In genomic region chr11:111739299-111739698, GRCh38 we compare ENCODE assay signal across 30 cellular contexts. TPM values are rescaled to one million over a fixed set of nuclear protein-coding genes. Genes with fewer than 3 reads are reported as not detected.
DNase-seq lines count a peak whose midpoint lies in the region; FAIRE-seq and TF ChIP-seq lines count a peak whose summit lies in the region.
"Had no signal": no experiment of that assay in that cellular context is flagged by ENCODE, and none has a peak within 500 bp of the region (broad histone marks: within the 10 kb centered on the region; RNA-seq: fewer than 3 reads in every experiment).

No MANE protein-coding gene starts in this region.

- H3K9me3 ChIP-seq in adipocyte (ENCODE audit: control insufficient read depth, low read length) (no peaks in the 10 kb centered on the region), H1 (ENCODE audit: insufficient read depth in 2 of 2, low read depth in 1 of 2, low read length in 1 of 2) (no peaks in the 10 kb centered on the region), tibial artery (no peaks in the 10 kb centered on the region)
- H3K9me3 ChIP-seq: BLaER1 treated with 17β-estradiol and CSF1 and Interleukin-3, amounts not matched to agents 10 nM and 100 nM; mucosa of descending colon; ovary; SJCRH30; transverse colon had no signal

- 0 out of 2 replicates have a peak, but pooled peaks cover 5% of the 10 kb centered on the region for H3K79me1 ChIP-seq in H1 (ENCODE audit: low read depth, low read length)

- H4K8ac ChIP-seq in H1 (ENCODE audit: extremely low read depth, insufficient read depth, low read length), result no peak overlapping the region

- H3K4me2 ChIP-seq in H1 (ENCODE audit: insufficient read depth in 1 of 2, low read depth in 2 of 2, low read length in 2 of 2), result no peak overlapping the region
- H3K4me2 ChIP-seq: BLaER1 treated with 17β-estradiol and CSF1 and Interleukin-3, amounts not matched to agents 10 nM and 100 nM had no signal

- no peak for TF ChIP-seq EP300 in H1 (IDR thresholded peaks at IDR 0.05; ENCODE audit: borderline replicate concordance in 1 of 2, low read depth in 2 of 2, low read length in 2 of 2)

- WGBS in H1 (ENCODE audit: extremely low coverage in 1 of 2, insufficient coverage in 1 of 2, insufficient read length in 1 of 2, insufficient replicate concordance in 2 of 2, low coverage in 1 of 2, low lambda C conversion rate in 2 of 2, missing lambda C conversion rate in 1 of 2), 2 experiments, result 38% methylated on average over 2 of the region's 2 CpGs; no CpG with 5 or more reads in 1 of the 2 experiments

- H3K27me3 Mint-ChIP-seq in progenitor cell of endocrine pancreas (no peaks in the 10 kb centered on the region), Calu3 (ENCODE audit: unreplicated experiment) (no peaks in the 10 kb centered on the region)
- H3K27me3 Mint-ChIP-seq: activated CD4-positive, alpha-beta T cell treated with anti-CD3 and anti-CD28 coated beads for 36 hours; activated naive CD8-positive, alpha-beta T cell; IgD-negative memory B cell had no signal

- H3K36me3 ChIP-seq in adipocyte (ENCODE audit: control insufficient read depth, insufficient read depth, low read length, severe bottlenecking) (peaks cover 63% of the 10 kb centered on the region), H1 (ENCODE audit: control insufficient read depth in 2 of 4, insufficient read depth in 4 of 4, low read length in 3 of 4) (peaks cover 0 to 26% (median 14%) of the 10 kb centered on the region in 4 experiments; a peak in 5 of 8 replicates), tibial artery (peaks cover 13 to 38% (median 38%) of the 10 kb centered on the region in 3 donors)
- H3K36me3 ChIP-seq: ovary, SJCRH30 had no signal

- peak overlapping the region; percentile 54 for H3K27ac Mint-ChIP-seq in progenitor cell of endocrine pancreas
- no peak overlapping the region for H3K27ac Mint-ChIP-seq in Calu3 (ENCODE audit: unreplicated experiment)
- H3K27ac Mint-ChIP-seq: activated CD4-positive, alpha-beta T cell treated with anti-CD3 and anti-CD28 coated beads for 36 hours; activated naive CD8-positive, alpha-beta T cell had no signal

- CTCF ChIA-PET in H1 (lab: Charles Lee; ENCODE audit: partially characterized antibody), result interaction anchor here (0.9 to 1.7 kb wide), 2 partner anchors 8 to 149 kb away, joined by 4 to 5 read pairs; no protein-coding TSS in a partner anchor
- CTCF ChIA-PET in Calu3 (lab: Charles Lee), result no interaction called here

- H2BK120ac ChIP-seq in H1 (replicated peaks; ENCODE audit: low read depth, low read length), result no peak overlapping the region

- intact Hi-C loops in tibial artery (cut with DNase I; ENCODE audit: low total_unique reads) (no loop called here), Calu3 (cut with micrococcal nuclease; ENCODE audit: unreplicated experiment) (no loop called here)

- no peak overlapping the region for H3K56ac ChIP-seq in H1 (replicated peaks; ENCODE audit: insufficient read length, low read depth, low read length)

- H3K36me3 Mint-ChIP-seq in progenitor cell of endocrine pancreas (ENCODE audit: insufficient read depth) (peaks cover 25% of the 10 kb centered on the region), Calu3 (ENCODE audit: insufficient read depth, unreplicated experiment) (peaks cover 16% of the 10 kb centered on the region)
- H3K36me3 Mint-ChIP-seq: activated naive CD8-positive, alpha-beta T cell had no signal

- no peak overlapping the region for H3K18ac ChIP-seq in H1 (ENCODE audit: extremely low read depth, low read length)

- FAIRE-seq in H1 (lab: Jason Lieb, UNC), result no peak
- FAIRE-seq: astrocyte had no signal

- H3K23me2 ChIP-seq in H1 (ENCODE audit: low read depth, low read length), result no peaks in the 10 kb centered on the region

- H3K23ac ChIP-seq in H1 (ENCODE audit: insufficient read length), result no peak overlapping the region

- no peak overlapping the region for H2BK5ac ChIP-seq in H1 (ENCODE audit: low read depth, low read length)

- H4K91ac ChIP-seq in H1 (replicated peaks; ENCODE audit: insufficient read length, low read length), result no peak overlapping the region

- H4K5ac ChIP-seq in H1 (ENCODE audit: insufficient read length, low read depth, low read length), result no peak overlapping the region

- DNase-seq in adipocyte (ENCODE audit: low read depth), result no peak
- no peak for DNase-seq in H1 (ENCODE audit: low read depth in 1 of 2, low spot score in 2 of 2)
- DNase-seq in progenitor cell of endocrine pancreas (ENCODE audit: low spot score, unreplicated experiment), result no peak
- DNase-seq in tibial artery, result no peak
- no peak for DNase-seq in Calu3
- DNase-seq in activated naive CD4-positive, alpha-beta T cell treated with anti-CD3 and anti-CD28 coated beads, Interleukin-2, amount 50 U/mL, for 16 hours, result no peak
- no peak for DNase-seq in HuH-7 (ENCODE audit: low spot score)
- no peak for DNase-seq in SK-N-DZ (ENCODE audit: low spot score)
- DNase-seq: activated CD4-positive, alpha-beta T cell treated with anti-CD3 and anti-CD28 coated beads for 36 hours; activated effector memory CD4-positive, alpha-beta T cell treated with Interleukin-2 at 50 U/mL for 16 hours; activated T-cell treated with anti-CD3 and anti-CD28 coated beads for 4 hours; DMS53; mammary epithelial cell; mucosa of descending colon; NCI-H1092; NCI-H1694; nephron progenitor cell; ovary; retina; RPMI8226; SJCRH30; stimulated activated CD4-positive, alpha-beta T cell treated with anti-CD3 and anti-CD28 coated beads, Interleukin-1b, Interleukin-23, amount 100 ng/mL, for 48 hours; stimulated activated naive CD4-positive, alpha-beta T cell treated with Interleukin-2 at 50 U/mL for 16 hours; T-helper 9 cell; transverse colon had no signal

- no peak overlapping the region for H2BK20ac ChIP-seq in H1 (ENCODE audit: low read length)

- no peak for TF ChIP-seq RAD21 in H1 (IDR thresholded peaks at IDR 0.05 in 1 of 2, conservative IDR thresholded peaks at IDR 0.05 in 1 of 2; ENCODE audit: low read depth in 2 of 2, low read length in 2 of 2)

- H3K4me3 ChIP-seq in adipocyte (ENCODE audit: low read length), result no peak overlapping the region
- no peak overlapping the region for H3K4me3 ChIP-seq in H1 (ENCODE audit: extremely low read depth in 1 of 4, insufficient read depth in 2 of 4, low read depth in 3 of 4, low read length in 4 of 4)
- no peak overlapping the region for H3K4me3 ChIP-seq in tibial artery
- H3K4me3 ChIP-seq: BLaER1 treated with 17β-estradiol and CSF1 and Interleukin-3, amounts not matched to agents 10 nM and 100 nM; mucosa of descending colon; ovary; SJCRH30; transverse colon had no signal

- H4K20me1 ChIP-seq in H1 (replicated peaks in 1 of 2; ENCODE audit: control insufficient read depth in 1 of 2, insufficient read depth in 2 of 2, low read length in 2 of 2), result peaks cover 0 to 2% of the 10 kb centered on the region in 2 experiments

- no peak overlapping the region for H2BK15ac ChIP-seq in H1 (ENCODE audit: low read length)

- H3K4me1 Mint-ChIP-seq in progenitor cell of endocrine pancreas (ENCODE audit: low read depth), result peaks cover 19% of the 10 kb centered on the region
- no peaks in the 10 kb centered on the region for H3K4me1 Mint-ChIP-seq in Calu3 (ENCODE audit: low read depth, unreplicated experiment)

- H2AFZ ChIP-seq in H1 (ENCODE audit: low read length), result no peak overlapping the region

- POLR2A ChIA-PET in H1 (lab: Charles Lee; ENCODE audit: partially characterized antibody), result interaction anchor here (0.6 to 3.6 kb wide), 7 partner anchors 12 to 59 kb away, joined by 3 to 19 read pairs (median 4); partner anchors contain the start of gene PPP2R1B

- no peak overlapping the region for H2AK5ac ChIP-seq in H1 (ENCODE audit: low read depth, low read length)

- H3K27me3 ChIP-seq in adipocyte (replicated peaks; ENCODE audit: control insufficient read depth, insufficient read depth, low read length) (no peaks in the 10 kb centered on the region), H1 (replicated peaks in 1 of 4; ENCODE audit: control insufficient read depth in 3 of 4, extremely low read depth in 1 of 4, insufficient read depth in 3 of 4, low read length in 3 of 4) (no peaks in the 10 kb centered on the region), tibial artery (no peaks in the 10 kb centered on the region)
- H3K27me3 ChIP-seq: BLaER1 treated with 17β-estradiol and CSF1 and Interleukin-3, amounts not matched to agents 10 nM and 100 nM; ovary; SJCRH30; transverse colon had no signal

- no peak overlapping the region for H3K4ac ChIP-seq in H1 (replicated peaks; ENCODE audit: insufficient read length, low read depth, low read length)

- H3K9me3 Mint-ChIP-seq in progenitor cell of endocrine pancreas (ENCODE audit: low read depth), result no peaks in the 10 kb centered on the region
- H3K9me3 Mint-ChIP-seq in Calu3 (ENCODE audit: low read depth, unreplicated experiment), result no peaks in the 10 kb centered on the region
- H3K9me3 Mint-ChIP-seq: IgD-negative memory B cell, nephron progenitor cell had no signal

- H3K14ac ChIP-seq in H1 (ENCODE audit: insufficient read length), result no peak overlapping the region

- H3K4me3 Mint-ChIP-seq in progenitor cell of endocrine pancreas (ENCODE audit: low read depth) (no peak overlapping the region), Calu3 (ENCODE audit: low read depth, unreplicated experiment) (no peak overlapping the region)
- H3K4me3 Mint-ChIP-seq: activated CD4-positive, alpha-beta T cell treated with anti-CD3 and anti-CD28 coated beads for 36 hours; activated naive CD8-positive, alpha-beta T cell; IgD-negative memory B cell; nephron progenitor cell had no signal

- no TSS peak for BruUV-seq in Calu3 (replicated peaks; lab: Mats Ljungman, UMichigan)

- H3K9ac ChIP-seq in adipocyte (ENCODE audit: low read length) (peak overlapping the region; percentile 95), H1 (replicated peaks in 1 of 4; ENCODE audit: extremely low read depth in 1 of 4, low read depth in 3 of 4, low read length in 3 of 4) (no peak overlapping the region)
- H3K9ac ChIP-seq: BLaER1 treated with 17β-estradiol and CSF1 and Interleukin-3, amounts not matched to agents 10 nM and 100 nM had no signal

- H2BK12ac ChIP-seq in H1 (ENCODE audit: low read depth, low read length), result no peak overlapping the region

- no peak for TF ChIP-seq POLR2A in H1 (IDR thresholded peaks at IDR 0.05; ENCODE audit: control extremely low read depth in 1 of 2, low read depth in 2 of 2, low read length in 2 of 2)

- H3K79me2 ChIP-seq in H1 (ENCODE audit: control insufficient read depth in 1 of 2, insufficient read depth in 2 of 2, low read length in 2 of 2), result no peaks in the 10 kb centered on the region

- no peak overlapping the region for H3K27ac ChIP-seq in H1 (ENCODE audit: low read depth, low read length)
- peak overlapping the region; percentile 12 to 93 for H3K27ac ChIP-seq in tibial artery
- H3K27ac ChIP-seq: BLaER1 treated with 17β-estradiol and CSF1 and Interleukin-3, amounts not matched to agents 10 nM and 100 nM; SJCRH30; VCaP had no signal

- TF ChIP-seq CTCF in H1 (IDR thresholded peaks at IDR 0.05; ENCODE audit: control extremely low read depth in 1 of 3, insufficient read depth in 1 of 3, low read depth in 1 of 3, low read length in 3 of 3) (no peak), progenitor cell of endocrine pancreas (IDR thresholded peaks at IDR 0.05; ENCODE audit: unreplicated experiment) (no peak), tibial artery (IDR thresholded peaks at IDR 0.05) (no peak), Calu3 (IDR thresholded peaks at IDR 0.05; ENCODE audit: unreplicated experiment) (no peak)

- peaks cover 65% of the 10 kb centered on the region for H3K4me1 ChIP-seq in adipocyte (ENCODE audit: control insufficient read depth, insufficient read depth, low read length)
- H3K4me1 ChIP-seq in H1 (replicated peaks in 1 of 4; ENCODE audit: control insufficient read depth in 3 of 4, insufficient read depth in 4 of 4, low read length in 3 of 4), result peaks cover 0 to 10% (median 5%) of the 10 kb centered on the region in 4 experiments; a peak in 5 of 7 replicates
- H3K4me1 ChIP-seq in tibial artery, result peaks cover 0 to 46% (median 38%) of the 10 kb centered on the region in 4 donors

RNA-seq across cellular contexts. Expression of gene PPP2R1B, which starts 26.9 kb away (rescaled TPM):
- 86.2 and 87.0 TPM in 2 replicates for total RNA-seq in H1 (2021; fragmentation: NEBNext Ultra II Directional; extraction: Animal tissue kit (Norgen Biotek cat#: 25700))
- polyA plus RNA-seq in H1 (2011; rRNA removed), result 23.1 and 25.8 TPM in 2 replicates
- 33.3 TPM for polyA plus RNA-seq in H1 (2011; cell fraction: cytosol; rRNA removed)
- polyA plus RNA-seq in H1 (2011; cell fraction: nucleus; rRNA removed), result 17.5 TPM
- polyA plus RNA-seq in H1 (2012, experiment 1 of 2), result 35.9 to 67.6 TPM (median 46.9 TPM) in 4 replicates
- 3.2 TPM for polyA plus RNA-seq in H1 (2012, experiment 2 of 2)
- polyA plus RNA-seq in H1 (2013, experiment 1 of 2), result 30.1 TPM
- polyA plus RNA-seq in H1 (2013, experiment 2 of 2), result 30.8 TPM
- polyA minus RNA-seq in H1 (2011; rRNA and poly(A)+ RNA removed), result 119 and 158 TPM in 2 replicates
- polyA minus RNA-seq in H1 (2011; cell fraction: cytosol; rRNA and poly(A)+ RNA removed), result 49.3 TPM
- polyA minus RNA-seq in H1 (2011; cell fraction: nucleus; rRNA and poly(A)+ RNA removed), result 46.8 TPM
- total RNA-seq in progenitor cell of endocrine pancreas (91.7 and 92.6 TPM in 2 replicates), Calu3 (2022) (22.2 and 24.0 TPM in 2 replicates)
- 11.6 and 14.5 TPM in 2 replicates for polyA plus RNA-seq in SK-N-DZ (2014; cell fraction: cytosol; rRNA removed)
- 4.6 and 8.0 TPM in 2 replicates for polyA plus RNA-seq in SK-N-DZ (2014; cell fraction: nucleus; rRNA removed)
